8 cellular contexts compared by ENCODE assay signal in the genomic region with DNA sequence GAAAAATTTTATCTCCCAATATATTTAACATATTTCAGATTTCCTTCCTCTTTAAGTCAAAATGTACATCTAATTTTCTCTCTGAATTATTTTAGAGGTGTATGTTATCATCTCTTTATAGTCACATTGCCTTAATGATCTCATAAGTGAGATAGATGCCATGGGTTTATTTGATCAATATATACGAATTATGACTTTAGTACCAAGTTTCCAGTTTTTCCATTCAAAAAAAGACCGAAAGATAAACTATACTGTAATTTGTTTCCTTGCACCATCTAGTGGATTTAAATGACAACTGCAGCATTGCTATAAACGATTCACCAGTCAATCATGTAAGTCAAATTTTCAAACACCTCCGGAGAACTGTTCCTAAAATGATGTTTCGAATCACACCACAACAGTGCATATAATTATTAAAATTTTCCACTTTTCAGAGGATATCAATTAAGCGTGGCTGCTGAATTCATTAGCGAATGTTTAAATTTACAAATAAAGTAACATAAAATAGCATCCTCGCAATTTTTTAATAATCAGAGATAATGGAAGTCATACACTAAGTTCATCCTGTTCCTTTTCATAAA. TPM values are rescaled to one million over a fixed set of nuclear protein-coding genes. Genes with fewer than 3 reads are reported as not detected.
DNase-seq lines count a peak whose midpoint lies in the region; ATAC-seq, FAIRE-seq and TF ChIP-seq lines count a peak whose summit lies in the region.

No MANE protein-coding gene starts in this region.

- no peaks in the 10 kb centered on the region for H3K27me3 Mint-ChIP-seq in stimulated activated memory B cell treated with anti-CD40 and anti-IgM and Interleukin-4, amounts not matched to agents 10 μg/mL and 1 μg/mL and 100 μg/mL, for 72 hours

- TF ChIP-seq RAD21 in Ishikawa (IDR thresholded peaks at IDR 0.05; ENCODE audit: low read depth), result peak; percentile 63

- no peaks in the 10 kb centered on the region for H3K9me3 ChIP-seq in OCI-LY3 (ENCODE audit: insufficient read depth, low read length)

- peak overlapping the region; percentile 67 for H3K4me2 ChIP-seq in OCI-LY3 (ENCODE audit: low read length)

- TF ChIP-seq EP300 in Ishikawa (IDR thresholded peaks at IDR 0.05; ENCODE audit: borderline replicate concordance), result no peak

- H3K27ac ChIP-seq in OCI-LY3 (ENCODE audit: low read length), result peak overlapping the region; percentile 90

- H3K4me3 Mint-ChIP-seq in stimulated activated memory B cell treated with anti-CD40 and anti-IgM and Interleukin-4, amounts not matched to agents 10 μg/mL and 1 μg/mL and 100 μg/mL, for 72 hours, result peak overlapping the region; percentile 95

- H3K36me3 ChIP-seq in OCI-LY3 (replicated peaks; ENCODE audit: low read depth, low read length) (peaks cover 36% of the 10 kb centered on the region), bronchial epithelial cell (ENCODE audit: control insufficient read depth, insufficient read depth, low read length) (no peaks in the 10 kb centered on the region)

- peaks cover 46% of the 10 kb centered on the region for H3K79me2 ChIP-seq in OCI-LY3 (ENCODE audit: low read length)

- TF ChIP-seq CTCF in OCI-LY3 (IDR thresholded peaks at IDR 0.05; ENCODE audit: low read depth, low read length), result peak; percentile 87
- peak; percentile 42 for TF ChIP-seq CTCF in bronchial epithelial cell (IDR thresholded peaks at IDR 0.05; ENCODE audit: insufficient read depth, low read length, severe bottlenecking)

- peaks cover 27% of the 10 kb centered on the region for H3K4me1 ChIP-seq in OCI-LY3 (ENCODE audit: low read length)

- FAIRE-seq in bronchial epithelial cell (lab: Jason Lieb, UNC) (no peak), islet of Langerhans (lab: Jason Lieb, UNC) (peak; percentile 96)

- H4K20me1 ChIP-seq in OCI-LY3 (ENCODE audit: insufficient read depth, low read length), result peaks cover 39% of the 10 kb centered on the region

- H3K36me3 Mint-ChIP-seq in stimulated activated memory B cell treated with anti-CD40 and anti-IgM and Interleukin-4, amounts not matched to agents 10 μg/mL and 1 μg/mL and 100 μg/mL, for 72 hours, result peaks cover 23% of the 10 kb centered on the region

- no peaks in the 10 kb centered on the region for H3K9me3 Mint-ChIP-seq in stimulated activated memory B cell treated with anti-CD40 and anti-IgM and Interleukin-4, amounts not matched to agents 10 μg/mL and 1 μg/mL and 100 μg/mL, for 72 hours

- H3K27me3 ChIP-seq in OCI-LY3 (ENCODE audit: low read depth, low read length) (no peaks in the 10 kb centered on the region), bronchial epithelial cell (ENCODE audit: control insufficient read depth, insufficient read depth, low read length) (no peaks in the 10 kb centered on the region)

- H3K4me1 Mint-ChIP-seq in stimulated activated memory B cell treated with anti-CD40 and anti-IgM and Interleukin-4, amounts not matched to agents 10 μg/mL and 1 μg/mL and 100 μg/mL, for 72 hours, result peaks cover 44% of the 10 kb centered on the region

- H2AFZ ChIP-seq in OCI-LY3 (ENCODE audit: low read depth, low read length), result peak overlapping the region; percentile 91

- peak overlapping the region; percentile 96 for H3K9ac ChIP-seq in OCI-LY3 (ENCODE audit: low read length)

- H3K4me3 ChIP-seq in GM08714 (ENCODE audit: low read length) (peak overlapping the region; percentile 96), OCI-LY3 (ENCODE audit: low read length) (peak overlapping the region; percentile 94), bronchial epithelial cell (ENCODE audit: low read depth, low read length) (peak overlapping the region; percentile 85)

- peak overlapping the region; percentile 99 for H3K27ac Mint-ChIP-seq in stimulated activated memory B cell treated with anti-CD40 and anti-IgM and Interleukin-4, amounts not matched to agents 10 μg/mL and 1 μg/mL and 100 μg/mL, for 72 hours

- DNase-seq in bronchial epithelial cell (ENCODE audit: low read depth), result peak; percentile 67
- no peak for DNase-seq in stimulated activated naive CD4-positive, alpha-beta T cell treated with Interleukin-2 at 50 U/mL for 16 hours (lab: John Stamatoyannopoulos, UW)

- ATAC-seq in GM21786 (IDR thresholded peaks at IDR 0.05; ENCODE audit: unreplicated experiment), result peak; percentile 61
- ATAC-seq in stimulated activated memory B cell treated with anti-CD40 and anti-IgM and Interleukin-4, amounts not matched to agents 10 μg/mL and 1 μg/mL and 100 μg/mL, for 72 hours, result peak; percentile 71

TF ChIP-seq in Ishikawa, 13 proteins besides CTCF, POLR2A, EP300 and RAD21:
- no peak for TF ChIP-seq YY1 (IDR thresholded peaks at IDR 0.05; ENCODE audit: low read depth)
- no peak for TF ChIP-seq NFIC (IDR thresholded peaks at IDR 0.05)
- TF ChIP-seq ZBTB7A (IDR thresholded peaks at IDR 0.05; ENCODE audit: low read depth), result no peak
- no peak for TF ChIP-seq USF1 (IDR thresholded peaks at IDR 0.05)
- no peak for TF ChIP-seq REST (IDR thresholded peaks at IDR 0.05; ENCODE audit: low read depth)
- no peak for TF ChIP-seq TAF1 (IDR thresholded peaks at IDR 0.05; ENCODE audit: low read depth)
- no peak for TF ChIP-seq TEAD4 (IDR thresholded peaks at IDR 0.05)
- no peak for TF ChIP-seq EGR1 (IDR thresholded peaks at IDR 0.05)
- no peak for TF ChIP-seq FOXM1 (IDR thresholded peaks at IDR 0.05; ENCODE audit: borderline replicate concordance, low read depth)
- TF ChIP-seq CREB1 (IDR thresholded peaks at IDR 0.05; ENCODE audit: low read depth), result no peak
- TF ChIP-seq CEBPB (IDR thresholded peaks at IDR 0.05), result no peak
- TF ChIP-seq TCF12 (IDR thresholded peaks at IDR 0.05; ENCODE audit: low read depth), result no peak; the same call in 1 of the 2 replicates
- TF ChIP-seq, protein P1, sequence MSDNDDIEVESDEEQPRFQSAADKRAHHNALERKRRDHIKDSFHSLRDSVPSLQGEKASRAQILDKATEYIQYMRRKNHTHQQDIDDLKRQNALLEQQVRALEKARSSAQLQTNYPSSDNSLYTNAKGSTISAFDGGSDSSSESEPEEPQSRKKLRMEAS (IDR thresholded peaks at IDR 0.05), result no peak

RNA-seq across cellular contexts. Expression of gene ATXN7L3B, which starts 0.4 kb away (rescaled TPM):
- 25.5 and 29.8 TPM in 2 replicates for total RNA-seq in bronchial epithelial cell
